In the genomic region with DNA sequence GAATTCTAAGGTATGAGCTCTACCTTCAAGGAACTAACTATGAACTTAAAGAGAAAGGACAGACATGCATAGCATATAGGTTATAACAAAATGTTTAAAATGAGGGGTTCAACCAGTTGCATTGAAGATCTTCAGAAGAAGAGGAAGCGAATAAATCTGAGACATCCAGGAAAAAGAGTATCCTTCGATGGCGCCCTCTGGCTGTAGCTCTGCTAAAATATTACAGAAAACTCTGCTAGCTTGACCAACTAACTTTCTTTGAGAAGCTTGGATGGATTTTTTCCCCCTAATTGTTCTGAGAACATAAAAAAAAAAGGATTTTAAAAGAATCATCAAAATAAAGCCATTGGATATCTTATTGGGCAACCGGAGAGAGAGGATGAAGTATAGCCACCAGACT, we compare ENCODE assay signal across 9 cellular contexts.
DNase-seq lines count a peak whose midpoint lies in the region; ATAC-seq and TF ChIP-seq lines count a peak whose summit lies in the region.
"Had no signal": no experiment of that assay in that cellular context is flagged by ENCODE, and none has a peak within 500 bp of the region (broad histone marks: within the 10 kb centered on the region; RNA-seq: fewer than 3 reads in every experiment).

No MANE protein-coding gene starts in this region.

- H3K27me3 Mint-ChIP-seq in HFFc6 (ENCODE audit: insufficient read depth), result peaks cover 1% of the 10 kb centered on the region; the same call in 1 of the 2 replicates
- H3K27me3 Mint-ChIP-seq in stimulated activated naive B cell treated with anti-CD40 and anti-IgM and Interleukin-4, amounts not matched to agents 10 μg/mL and 1 μg/mL and 100 μg/mL, for 72 hours, result no peaks in the 10 kb centered on the region
- H3K27me3 Mint-ChIP-seq in activated CD4-positive, alpha-beta memory T cell treated with anti-CD3 and anti-CD28 coated beads, Interleukin-2, amount 10 ng/mL, durations not matched to agents 7 days and 5 days, result no peaks in the 10 kb centered on the region
- H3K27me3 Mint-ChIP-seq: dendritic cell treated with granulocyte-macrophage colony-stimulating factor and Interleukin-4, amounts not matched to agents 40 ng/mL and 50 ng/mL, for 4 days had no signal

- H3K4me1 ChIP-seq in left lung, result no peaks in the 10 kb centered on the region

- no peak overlapping the region for H3K27ac Mint-ChIP-seq in HFFc6
- H3K27ac Mint-ChIP-seq in stimulated activated naive B cell treated with anti-CD40 and anti-IgM and Interleukin-4, amounts not matched to agents 10 μg/mL and 1 μg/mL and 100 μg/mL, for 72 hours, result no peak overlapping the region
- no peak overlapping the region for H3K27ac Mint-ChIP-seq in activated CD4-positive, alpha-beta memory T cell treated with anti-CD3 and anti-CD28 coated beads, Interleukin-2, amount 10 ng/mL, durations not matched to agents 7 days and 5 days
- H3K27ac Mint-ChIP-seq: dendritic cell treated with granulocyte-macrophage colony-stimulating factor and Interleukin-4, amounts not matched to agents 40 ng/mL and 50 ng/mL, for 4 days had no signal

- H3K9me3 ChIP-seq in left lung, result no peaks in the 10 kb centered on the region

- POLR2A ChIA-PET in activated CD4-positive, alpha-beta memory T cell treated with anti-CD3 and anti-CD28 coated beads, Interleukin-2, amount 10 ng/mL, durations not matched to agents 7 days and 5 days (lab: Charles Lee), result no interaction called here

- no peaks in the 10 kb centered on the region for H3K36me3 ChIP-seq in left lung

- CTCF ChIA-PET in activated CD4-positive, alpha-beta memory T cell treated with anti-CD3 and anti-CD28 coated beads, Interleukin-2, amount 10 ng/mL, durations not matched to agents 7 days and 5 days (lab: Charles Lee), result interaction anchor here (0.8 kb wide), 2 partner anchors 12 to 34 kb away, joined by 3 read pairs; no protein-coding TSS in a partner anchor

- no peak overlapping the region for H3K4me3 Mint-ChIP-seq in HFFc6
- H3K4me3 Mint-ChIP-seq in stimulated activated naive B cell treated with anti-CD40 and anti-IgM and Interleukin-4, amounts not matched to agents 10 μg/mL and 1 μg/mL and 100 μg/mL, for 72 hours, result no peak overlapping the region
- H3K4me3 Mint-ChIP-seq in activated CD4-positive, alpha-beta memory T cell treated with anti-CD3 and anti-CD28 coated beads, Interleukin-2, amount 10 ng/mL, durations not matched to agents 7 days and 5 days, result no peak overlapping the region
- H3K4me3 Mint-ChIP-seq: dendritic cell treated with granulocyte-macrophage colony-stimulating factor and Interleukin-4, amounts not matched to agents 40 ng/mL and 50 ng/mL, for 4 days had no signal

- DNase-seq in AML-193 (lab: John Stamatoyannopoulos, UW) (peak; percentile 24 to 36), HFFc6 (peak; percentile 15), left lung (no peak), coronary artery (ENCODE audit: low spot score) (no peak)
- DNase-seq in activated CD4-positive, alpha-beta T cell treated with anti-CD3 and anti-CD28 coated beads, Interleukin-2, amount 50 U/mL, for 1 hour, result no peak
- no peak for DNase-seq in stimulated activated naive B cell treated with anti-CD40 and anti-IgM and Interleukin-4, amounts not matched to agents 10 μg/mL and 1 μg/mL and 100 μg/mL, for 72 hours
- no peak for DNase-seq in activated CD4-positive, alpha-beta memory T cell treated with anti-CD3 and anti-CD28 coated beads, Interleukin-2, amount 10 ng/mL, durations not matched to agents 7 days and 5 days

- TF ChIP-seq CTCF in HFFc6 (IDR thresholded peaks at IDR 0.05), result peak; percentile 85
- peak; percentile 29; the same call in 1 of the 2 replicates for TF ChIP-seq CTCF in WI38 (IDR thresholded peaks at IDR 0.05; ENCODE audit: low read depth, low read length)
- TF ChIP-seq CTCF in left lung (IDR thresholded peaks at IDR 0.05), result peak; percentile 14 to 18
- no peak for TF ChIP-seq CTCF in coronary artery (IDR thresholded peaks at IDR 0.05)

- H3K27me3 ChIP-seq in left lung, result no peaks in the 10 kb centered on the region

- no peak overlapping the region for H3K27ac ChIP-seq in left lung
- no peak overlapping the region for H3K27ac ChIP-seq in coronary artery

- intact Hi-C loops in left lung (cut with DNase I), result no loop called here

- no peaks in the 10 kb centered on the region for H3K9me3 Mint-ChIP-seq in HFFc6
- peaks cover 0 to 1% of the 10 kb centered on the region in 2 donors for H3K9me3 Mint-ChIP-seq in stimulated activated naive B cell treated with anti-CD40 and anti-IgM and Interleukin-4, amounts not matched to agents 10 μg/mL and 1 μg/mL and 100 μg/mL, for 72 hours
- H3K9me3 Mint-ChIP-seq in activated CD4-positive, alpha-beta memory T cell treated with anti-CD3 and anti-CD28 coated beads, Interleukin-2, amount 10 ng/mL, durations not matched to agents 7 days and 5 days, result peaks cover 10% of the 10 kb centered on the region
- H3K9me3 Mint-ChIP-seq: dendritic cell treated with granulocyte-macrophage colony-stimulating factor and Interleukin-4, amounts not matched to agents 40 ng/mL and 50 ng/mL, for 4 days had no signal

- peaks cover 20% of the 10 kb centered on the region for H3K4me1 Mint-ChIP-seq in HFFc6 (ENCODE audit: low read depth)
- no peaks in the 10 kb centered on the region for H3K4me1 Mint-ChIP-seq in stimulated activated naive B cell treated with anti-CD40 and anti-IgM and Interleukin-4, amounts not matched to agents 10 μg/mL and 1 μg/mL and 100 μg/mL, for 72 hours
- H3K4me1 Mint-ChIP-seq in activated CD4-positive, alpha-beta memory T cell treated with anti-CD3 and anti-CD28 coated beads, Interleukin-2, amount 10 ng/mL, durations not matched to agents 7 days and 5 days, result no peaks in the 10 kb centered on the region

- H3K4me3 ChIP-seq in WI38 (ENCODE audit: low read depth, low read length) (no peak overlapping the region), left lung (no peak overlapping the region), coronary artery (no peak overlapping the region)

- H3K36me3 Mint-ChIP-seq in HFFc6 (ENCODE audit: low read depth), result no peaks in the 10 kb centered on the region
- H3K36me3 Mint-ChIP-seq in stimulated activated naive B cell treated with anti-CD40 and anti-IgM and Interleukin-4, amounts not matched to agents 10 μg/mL and 1 μg/mL and 100 μg/mL, for 72 hours, result no peaks in the 10 kb centered on the region
- H3K36me3 Mint-ChIP-seq in activated CD4-positive, alpha-beta memory T cell treated with anti-CD3 and anti-CD28 coated beads, Interleukin-2, amount 10 ng/mL, durations not matched to agents 7 days and 5 days (ENCODE audit: low read depth), result no peaks in the 10 kb centered on the region

- ATAC-seq in left lung, result peak; percentile 29
- no peak for ATAC-seq in stimulated activated naive B cell treated with anti-CD40 and anti-IgM and Interleukin-4, amounts not matched to agents 10 μg/mL and 1 μg/mL and 100 μg/mL, for 72 hours (replicated peaks)

Comparison
In these comparisons a context has a peak if more than half of its experiments do, and no peak if none do; other contexts are left out.
1. DNase-seq: peak in AML-193 (2 of 2) and HFFc6 (single experiment); none in left lung (0 of 2), activated CD4-positive, alpha-beta T cell treated with anti-CD3 and anti-CD28 coated beads, Interleukin-2, amount 50 U/mL, for 1 hour (single experiment), stimulated activated naive B cell treated with anti-CD40 and anti-IgM and Interleukin-4, amounts not matched to agents 10 μg/mL and 1 μg/mL and 100 μg/mL, for 72 hours (single experiment), coronary artery (single experiment) and activated CD4-positive, alpha-beta memory T cell treated with anti-CD3 and anti-CD28 coated beads, Interleukin-2, amount 10 ng/mL, durations not matched to agents 7 days and 5 days (single experiment).